Comparison of ENCODE assay signal across 8 cellular contexts in the genomic region with DNA sequence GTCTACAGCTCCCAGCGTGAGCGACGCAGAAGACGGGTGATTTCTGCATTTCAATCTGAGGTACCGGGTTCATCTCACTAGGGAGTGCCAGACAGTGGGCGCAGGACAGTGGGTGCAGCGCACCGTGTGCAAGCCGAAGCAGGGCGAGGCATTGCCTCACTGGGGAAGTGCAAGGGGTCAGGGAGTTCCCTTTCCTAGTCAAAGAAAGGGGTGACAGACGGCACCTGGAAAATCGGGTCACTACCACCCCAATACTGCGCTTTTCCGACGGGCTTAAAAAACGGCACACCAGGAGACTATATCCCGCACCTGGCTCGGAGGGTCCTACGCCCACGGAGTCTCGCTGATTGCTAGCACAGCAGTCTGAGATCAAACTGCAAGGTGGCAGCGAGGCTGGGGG.
DNase-seq lines count a peak whose midpoint lies in the region; TF ChIP-seq lines count a peak whose summit lies in the region.
"Not testable (repeated sequence)": the region's sequence is repeated elsewhere in the genome, so short reads cannot be mapped to it uniquely, and the experiment has no call there.

No MANE protein-coding gene starts in this region.

- intact Hi-C loops in Caco-2 (cut with micrococcal nuclease; ENCODE audit: unreplicated experiment): not testable (repeated sequence)

- not testable (repeated sequence) for TF ChIP-seq CTCF in Caco-2 (IDR thresholded peaks at IDR 0.05; ENCODE audit: insufficient read depth in 1 of 2, low read depth in 1 of 2, low read length in 1 of 2, severe bottlenecking in 1 of 2, unreplicated experiment in 1 of 2); brain (conservative IDR thresholded peaks at IDR 0.05); glutamatergic neuron (IDR thresholded peaks at IDR 0.05; ENCODE audit: partially characterized antibody, unreplicated experiment); neural crest cell (conservative IDR thresholded peaks at IDR 0.05); smooth muscle cell (IDR thresholded peaks at IDR 0.05; ENCODE audit: borderline replicate concordance, insufficient read depth, poor library complexity, severe bottlenecking)

- not testable (repeated sequence) for H4K20me1 ChIP-seq in smooth muscle cell (ENCODE audit: low read depth)

- not testable (repeated sequence) for H3K36me3 Mint-ChIP-seq in Caco-2 (ENCODE audit: insufficient read depth, unreplicated experiment); brain; glutamatergic neuron (ENCODE audit: unreplicated experiment); neural crest cell (ENCODE audit: low read depth)

- H3K4me3 ChIP-seq in Caco-2 (ENCODE audit: low read depth, low read length) (peak overlapping the region; percentile 39), HUES64 (ENCODE audit: low read length) (peak overlapping the region; percentile 63), SK-N-MC (peak overlapping the region; percentile 57), iPS-20b (ENCODE audit: low read length) (peak overlapping the region; percentile 69), smooth muscle cell (peak overlapping the region; percentile 59)

- DNase-seq in Caco-2; SK-N-MC (ENCODE audit: low read depth, low spot score); glutamatergic neuron; neural crest cell (ENCODE audit: low read depth, low spot score); smooth muscle cell (lab: John Stamatoyannopoulos, UW; ENCODE audit: unreplicated experiment): not testable (repeated sequence)

- not testable (repeated sequence) for H3K79me2 ChIP-seq in smooth muscle cell (ENCODE audit: low read depth)

- H3K4me1 Mint-ChIP-seq in Caco-2 (ENCODE audit: low read depth, unreplicated experiment): not testable (repeated sequence)
- H3K4me1 Mint-ChIP-seq in brain (peaks cover 17% of the 10 kb centered on the region), glutamatergic neuron (ENCODE audit: low read depth, unreplicated experiment) (peaks cover 14% of the 10 kb centered on the region), neural crest cell (peaks cover 25% of the 10 kb centered on the region)

- H3K4me1 ChIP-seq in Caco-2; HUES64 (ENCODE audit: insufficient read depth, low read length); iPS-20b (ENCODE audit: insufficient read depth, low read length); smooth muscle cell (ENCODE audit: low read depth): not testable (repeated sequence)

- peak overlapping the region; percentile 82 for H3K4me2 ChIP-seq in smooth muscle cell

- not testable (repeated sequence) for H3K9me3 ChIP-seq in Caco-2; HUES64 (ENCODE audit: insufficient read depth, low read depth, low read length); SK-N-MC (ENCODE audit: low read depth, low read length); iPS-20b (ENCODE audit: insufficient read depth, low read depth, low read length); smooth muscle cell (replicated peaks; ENCODE audit: low read depth)

- H3K9ac ChIP-seq in HUES64 (ENCODE audit: low read depth, low read length) (peak overlapping the region; percentile 74), iPS-20b (ENCODE audit: low read depth, low read length) (peak overlapping the region; percentile 64; the same call in 1 of the 2 replicates)
- H3K9ac ChIP-seq in SK-N-MC (ENCODE audit: insufficient read length); smooth muscle cell (ENCODE audit: low read depth): not testable (repeated sequence)

- H3K27me3 ChIP-seq in Caco-2 (replicated peaks; ENCODE audit: control insufficient read depth, insufficient read depth, low read length); HUES64 (ENCODE audit: insufficient read depth, low read length); iPS-20b (ENCODE audit: insufficient read depth, low read length); smooth muscle cell (ENCODE audit: low read depth): not testable (repeated sequence)

- not testable (repeated sequence) for BruUV-seq in Caco-2 (replicated peaks; lab: Mats Ljungman, UMichigan)

- not testable (repeated sequence) for H3K27ac ChIP-seq in HUES64 (ENCODE audit: low read depth, low read length); SK-N-MC; iPS-20b (ENCODE audit: low read length); smooth muscle cell (ENCODE audit: low read depth)

- not testable (repeated sequence) for H3K9me3 Mint-ChIP-seq in Caco-2 (ENCODE audit: unreplicated experiment); glutamatergic neuron (ENCODE audit: unreplicated experiment); neural crest cell
- H3K9me3 Mint-ChIP-seq in brain: peaks cover 7 to 11% (median 7%) of the 10 kb centered on the region in 5 experiments

- not testable (repeated sequence) for H3K27ac Mint-ChIP-seq in Caco-2 (ENCODE audit: unreplicated experiment)
- H3K27ac Mint-ChIP-seq in brain (peak overlapping the region in 2 of 5 experiments; percentile 60 to 95), glutamatergic neuron (ENCODE audit: unreplicated experiment) (peak overlapping the region; percentile 84), neural crest cell (ENCODE audit: unreplicated experiment) (peak overlapping the region; percentile 71)

- H3K36me3 ChIP-seq in Caco-2 (ENCODE audit: control insufficient read depth, insufficient read depth, low read length); HUES64 (ENCODE audit: insufficient read depth, low read length); SK-N-MC (ENCODE audit: insufficient read depth, low read length); iPS-20b (ENCODE audit: insufficient read depth, low read depth, low read length); smooth muscle cell (ENCODE audit: low read depth): not testable (repeated sequence)

- 1% methylated on average over 18 of the region's 22 CpGs for WGBS in HUES64
- 7% methylated on average over 21 of the region's 22 CpGs for WGBS in smooth muscle cell (ENCODE audit: low lambda C conversion rate)

- not testable (repeated sequence) for H3K27me3 Mint-ChIP-seq in Caco-2 (ENCODE audit: insufficient read depth, unreplicated experiment); brain; glutamatergic neuron (ENCODE audit: unreplicated experiment); neural crest cell (ENCODE audit: low read depth)

- H3F3A ChIP-seq in smooth muscle cell (ENCODE audit: low read depth): not testable (repeated sequence)

- peak overlapping the region; percentile 79 for H2AFZ ChIP-seq in smooth muscle cell (ENCODE audit: low read depth)

- CTCF ChIA-PET in Caco-2 (lab: Charles Lee): not testable (repeated sequence)

- POLR2A ChIA-PET in Caco-2 (lab: Charles Lee): not testable (repeated sequence)

- peak overlapping the region; percentile 73 for H3K4me3 Mint-ChIP-seq in Caco-2 (ENCODE audit: unreplicated experiment)
- peak overlapping the region; percentile 50 to 85 (median 70) for H3K4me3 Mint-ChIP-seq in brain
- H3K4me3 Mint-ChIP-seq in glutamatergic neuron (ENCODE audit: unreplicated experiment): peak overlapping the region; percentile 76
- H3K4me3 Mint-ChIP-seq in neural crest cell: peak overlapping the region; percentile 91
